32 cellular contexts compared by ENCODE assay signal in genomic region chr12:55034218-55034617, GRCh38. TPM values are rescaled to one million over a fixed set of nuclear protein-coding genes. Genes with fewer than 3 reads are reported as not detected.
DNase-seq lines count a peak whose midpoint lies in the region; FAIRE-seq and TF ChIP-seq lines count a peak whose summit lies in the region.
"Had no signal": no experiment of that assay in that cellular context is flagged by ENCODE, and none has a peak within 500 bp of the region (broad histone marks: within the 10 kb centered on the region; RNA-seq: fewer than 3 reads in every experiment).

No MANE protein-coding gene starts in this region.

- no peak for FAIRE-seq in H54 (lab: Jason Lieb, UNC)

- H3K27ac ChIP-seq in right atrium auricular region: no peak overlapping the region
- no peak overlapping the region for H3K27ac ChIP-seq in suprapubic skin
- H3K27ac ChIP-seq: body of pancreas, C4-2B, gastroesophageal sphincter, neutrophil, PC-9, sigmoid colon, tibial artery, vagina had no signal

- TF ChIP-seq CTCF in right atrium auricular region (IDR thresholded peaks at IDR 0.05): no peak
- no peak for TF ChIP-seq CTCF in suprapubic skin (IDR thresholded peaks at IDR 0.05)

- no peaks in the 10 kb centered on the region for H3K4me1 ChIP-seq in right atrium auricular region
- no peaks in the 10 kb centered on the region for H3K4me1 ChIP-seq in suprapubic skin
- H3K4me1 ChIP-seq: gastroesophageal sphincter, sigmoid colon, tibial artery, vagina had no signal

- 51% methylated on average over 6 of the region's 6 CpGs for WGBS in suprapubic skin

- H3K4me3 ChIP-seq in right atrium auricular region: no peak overlapping the region
- H3K4me3 ChIP-seq in suprapubic skin: no peak overlapping the region
- H3K4me3 ChIP-seq: body of pancreas, gastroesophageal sphincter, PC-9, sigmoid colon, tibial artery, vagina had no signal

- no peaks in the 10 kb centered on the region for H3K9me3 ChIP-seq in right atrium auricular region
- no peaks in the 10 kb centered on the region for H3K9me3 ChIP-seq in suprapubic skin
- H3K9me3 ChIP-seq: body of pancreas, gastroesophageal sphincter, neutrophil, sigmoid colon, SK-N-SH, tibial artery, vagina had no signal

- DNase-seq in DMS 273 (lab: John Stamatoyannopoulos, UW; ENCODE audit: unreplicated experiment): peak; percentile 63
- DNase-seq in NCI-H82 treated with DMSO at 0.1 percent for 48 hours (lab: John Stamatoyannopoulos, UW; ENCODE audit: unreplicated experiment): peak; percentile 72
- peak; percentile 30 for DNase-seq in globus pallidus (ENCODE audit: low spot score)
- DNase-seq in pons (ENCODE audit: low spot score): peak; percentile 5
- DNase-seq in right atrium auricular region (ENCODE audit: low spot score): no peak
- DNase-seq in H54 (ENCODE audit: insufficient read length, low spot score): no peak
- DNase-seq in suprapubic skin (ENCODE audit: low spot score in 2 of 2): no peak
- no peak for DNase-seq in NCI-H1048 (lab: John Stamatoyannopoulos, UW)
- DNase-seq: activated CD4-positive, alpha-beta memory T cell treated with anti-CD3 and anti-CD28 coated beads for 36 hours; activated naive CD4-positive, alpha-beta T cell treated with Interleukin-2 at 50 U/mL for 16 hours; body of pancreas; DND-41; GOT3; immature natural killer cell; mesenchymal stem cell; NCI-H146; NCI-H345; PC-9; sigmoid colon; SK-N-SH; stimulated activated CD4-positive, alpha-beta T cell treated with anti-CD3 and anti-CD28 coated beads, Interleukin-4, amount 100 ng/mL, for 1 hour; tibial artery had no signal

- TF ChIP-seq POLR2A in H54 (IDR thresholded peaks at IDR 0.05; ENCODE audit: low read depth, low read length) (no peak), suprapubic skin (IDR thresholded peaks at IDR 0.05) (no peak)

- no peak for TF ChIP-seq EP300 in suprapubic skin (IDR thresholded peaks at IDR 0.05)

- H3K36me3 ChIP-seq in right atrium auricular region (no peaks in the 10 kb centered on the region), suprapubic skin (no peaks in the 10 kb centered on the region)
- H3K36me3 ChIP-seq: gastroesophageal sphincter, neutrophil, sigmoid colon, tibial artery, vagina had no signal

- H3K27me3 ChIP-seq in right atrium auricular region (no peaks in the 10 kb centered on the region), suprapubic skin (peaks cover 9% of the 10 kb centered on the region)
- H3K27me3 ChIP-seq: body of pancreas, tibial artery, vagina had no signal

RNA-seq across cellular contexts. Expression of gene NEUROD4, which starts 14.4 kb away (rescaled TPM):
- total RNA-seq in right atrium auricular region (not detected), suprapubic skin (not detected)
- total RNA-seq: activated CD4-positive, alpha-beta memory T cell treated with anti-CD3 and anti-CD28 coated beads for 36 hours; body of pancreas; chondrocyte; fibroblast of lung; gastroesophageal sphincter; HT-29; PC-9; progenitor cell of endocrine pancreas; Right ventricle myocardium inferior; sigmoid colon; T-helper 1 cell treated with Interleukin-12 subunit alpha and Interleukin-12 subunit beta and Interleukin-4 antibody, amounts not matched to agents 30 ng/mL and 1 ng/mL, for 36 hours; vagina had no signal

RNA-seq across cellular contexts. Expression of gene TESPA1, which starts 49.7 kb away (rescaled TPM):
- under 1 TPM in 1 of 2 donors, not detected in 1; 0.19 TPM for total RNA-seq in right atrium auricular region
- 1 to 10 TPM in 1 of 4 donors, under 1 TPM in 1, not detected in 2; 0.80 to 3.1 TPM for total RNA-seq in suprapubic skin
- total RNA-seq: body of pancreas, chondrocyte, fibroblast of lung, HT-29, PC-9, progenitor cell of endocrine pancreas had no signal

Comparison
In these comparisons a context has a peak if more than half of its experiments do, and no peak if none do; other contexts are left out.
1. DNase-seq: peak in DMS 273 (single experiment), NCI-H82 treated with DMSO at 0.1 percent for 48 hours (single experiment), globus pallidus (single experiment) and pons (single experiment); none in right atrium auricular region (single experiment), H54 (single experiment), suprapubic skin (0 of 2) and NCI-H1048 (single experiment).